ENCODE assay signal across 26 cellular contexts in genomic region chr20:44006126-44006525, GRCh38.
DNase-seq lines count a peak whose midpoint lies in the region; ATAC-seq, FAIRE-seq and TF ChIP-seq lines count a peak whose summit lies in the region.
"Had no signal": no experiment of that assay in that cellular context is flagged by ENCODE, and none has a peak within 500 bp of the region (broad histone marks: within the 10 kb centered on the region; RNA-seq: fewer than 3 reads in every experiment).

No MANE protein-coding gene starts in this region.

- H3K27ac ChIP-seq in HepG2 (ENCODE audit: extremely low read length, insufficient read depth, low read length) (no peak overlapping the region), right lobe of liver (no peak overlapping the region), endodermal cell (ENCODE audit: low read depth, low read length) (no peak overlapping the region), left ventricle myocardium inferior (replicated peaks) (no peak overlapping the region)
- H3K27ac ChIP-seq: A549; BLaER1 treated with 17β-estradiol and CSF1 and Interleukin-3, amounts not matched to agents 10 nM and 100 nM had no signal

- TF ChIP-seq EP300 in HepG2 (IDR thresholded peaks at IDR 0.05; ENCODE audit: low read depth in 2 of 2, low read length in 2 of 2) = no peak
- no peak for TF ChIP-seq EP300 in HepG2 (CRISPR knock-in tag; IDR thresholded peaks at IDR 0.05; ENCODE audit: borderline replicate concordance)

- no peaks in the 10 kb centered on the region for H4K20me1 ChIP-seq in HepG2 (ENCODE audit: insufficient read depth, low read length)

- TF ChIP-seq CTCF in HepG2 (CRISPR knock-in tag; IDR thresholded peaks at IDR 0.05) = no peak
- TF ChIP-seq CTCF in right lobe of liver (IDR thresholded peaks at IDR 0.05) = no peak
- no peak for TF ChIP-seq CTCF in endodermal cell (conservative IDR thresholded peaks at IDR 0.05)
- no peak for TF ChIP-seq CTCF in left ventricle myocardium inferior (IDR thresholded peaks at IDR 0.05; ENCODE audit: borderline replicate concordance)

- H2AFZ ChIP-seq in HepG2 (ENCODE audit: low read length) = no peak overlapping the region
- H2AFZ ChIP-seq: GM23338 had no signal

- H3K9me3 ChIP-seq in HepG2 (ENCODE audit: low read length) = no peaks in the 10 kb centered on the region
- no peaks in the 10 kb centered on the region for H3K9me3 ChIP-seq in right lobe of liver
- no peaks in the 10 kb centered on the region for H3K9me3 ChIP-seq in endodermal cell (ENCODE audit: control insufficient read depth, low read length)
- no peaks in the 10 kb centered on the region for H3K9me3 ChIP-seq in left ventricle myocardium inferior (replicated peaks)
- H3K9me3 ChIP-seq: A549; BE2C; BLaER1 treated with 17β-estradiol and CSF1 and Interleukin-3, amounts not matched to agents 10 nM and 100 nM had no signal

- H3K36me3 Mint-ChIP-seq in endodermal cell (ENCODE audit: low read depth) = no peaks in the 10 kb centered on the region
- no peaks in the 10 kb centered on the region for H3K36me3 Mint-ChIP-seq in activated T-cell treated with anti-CD3 and anti-CD28 coated beads, Interleukin-2, amount 50 U/mL, for 72 hours (ENCODE audit: insufficient read depth in 2 of 2)
- no peaks in the 10 kb centered on the region for H3K36me3 Mint-ChIP-seq in activated T-cell treated with anti-CD3 and anti-CD28 coated beads, Interleukin-2, amount 50 U/mL, for 4 hours (ENCODE audit: insufficient read depth)
- H3K36me3 Mint-ChIP-seq: CD14-positive monocyte; CD8-positive, alpha-beta memory T cell had no signal

- TF ChIP-seq POLR2A in HepG2 (IDR thresholded peaks at IDR 0.05; ENCODE audit: insufficient read depth in 1 of 2, low read depth in 2 of 2, low read length in 2 of 2) (no peak), right lobe of liver (IDR thresholded peaks at IDR 0.05) (no peak)

- intact Hi-C loops in HepG2 (cut with micrococcal nuclease; ENCODE audit: unreplicated experiment) = no loop called here
- intact Hi-C loops in right lobe of liver (cut with DNase I) = no loop called here
- intact Hi-C loops in left ventricle myocardium inferior (cut with micrococcal nuclease) = no loop called here

- WGBS in HepG2 (ENCODE audit: low lambda C conversion rate) = 22% methylated on average over 6 of the region's 6 CpGs
- WGBS in right lobe of liver (ENCODE audit: insufficient coverage, low coverage, low lambda C conversion rate, missing lambda C conversion rate) = 90% methylated on average over 2 of the region's 6 CpGs
- WGBS in endodermal cell (ENCODE audit: insufficient coverage in 1 of 2, insufficient read length in 1 of 2), 2 experiments = 100% methylated on average over 4 to 5 of the region's 6 CpGs

- H3K36me3 ChIP-seq in HepG2 (replicated peaks in 1 of 2; ENCODE audit: control insufficient read depth in 1 of 2, insufficient read depth in 2 of 2, low read length in 2 of 2) (no peaks in the 10 kb centered on the region), right lobe of liver (no peaks in the 10 kb centered on the region), endodermal cell (ENCODE audit: control insufficient read depth, insufficient read depth, low read length) (no peaks in the 10 kb centered on the region), left ventricle myocardium inferior (no peaks in the 10 kb centered on the region)
- H3K36me3 ChIP-seq: BE2C; BLaER1 treated with 17β-estradiol and CSF1 and Interleukin-3, amounts not matched to agents 10 nM and 100 nM had no signal

- no peak overlapping the region for H3K9ac ChIP-seq in HepG2 (ENCODE audit: insufficient read depth, low read depth, low read length)
- no peak overlapping the region for H3K9ac ChIP-seq in endodermal cell (ENCODE audit: extremely low read depth, low read length, poor library complexity, severe bottlenecking)
- H3K9ac ChIP-seq: BLaER1 treated with 17β-estradiol and CSF1 and Interleukin-3, amounts not matched to agents 10 nM and 100 nM had no signal

- DNase-seq in HepG2 (ENCODE audit: low spot score) (no peak), right lobe of liver (no peak), endodermal cell (peak; percentile 9), mesenteric fat pad (ENCODE audit: low spot score) (peak; percentile 75), left ventricle myocardium inferior (no peak)
- DNase-seq in activated T-cell treated with anti-CD3 and anti-CD28 coated beads, Interleukin-2, amount 50 U/mL, for 72 hours = no peak
- DNase-seq in activated T-cell treated with anti-CD3 and anti-CD28 coated beads, Interleukin-2, amount 50 U/mL, for 4 hours = no peak
- DNase-seq: 8988T; ACHN; AML-193; BE2C; CD4-positive, alpha-beta T cell; CD8-positive, alpha-beta memory T cell; DMS 273 treated with DMSO at 0.1 percent for 48 hours; DMS79; EL; GDM1; H9 had no signal

- CTCF ChIA-PET in HepG2 (lab: Yijun Ruan, JAX; ENCODE audit: low intra/inter-chr PET ratio, low total read pairs) = no interaction called here

- H3K4me3 ChIP-seq in HepG2 (replicated peaks in 1 of 3; ENCODE audit: insufficient read depth in 1 of 3, low read depth in 2 of 3, low read length in 3 of 3) = no peak overlapping the region
- H3K4me3 ChIP-seq in right lobe of liver = no peak overlapping the region
- H3K4me3 ChIP-seq in endodermal cell (ENCODE audit: low read length) = no peak overlapping the region
- no peak overlapping the region for H3K4me3 ChIP-seq in left ventricle myocardium inferior
- H3K4me3 ChIP-seq: A549; BLaER1 treated with 17β-estradiol and CSF1 and Interleukin-3, amounts not matched to agents 10 nM and 100 nM; GM12878; GM23338 had no signal

- H3K9me3 Mint-ChIP-seq in endodermal cell = no peaks in the 10 kb centered on the region
- no peaks in the 10 kb centered on the region for H3K9me3 Mint-ChIP-seq in activated T-cell treated with anti-CD3 and anti-CD28 coated beads, Interleukin-2, amount 50 U/mL, for 72 hours
- H3K9me3 Mint-ChIP-seq in activated T-cell treated with anti-CD3 and anti-CD28 coated beads, Interleukin-2, amount 50 U/mL, for 4 hours = no peaks in the 10 kb centered on the region
- H3K9me3 Mint-ChIP-seq: CD4-positive, alpha-beta T cell; CD8-positive, alpha-beta memory T cell; GM23338; H9 had no signal

- POLR2A ChIA-PET in HepG2 (lab: Yijun Ruan, JAX) = no interaction called here

- no peak overlapping the region for H3K4me2 ChIP-seq in HepG2 (ENCODE audit: low read depth, low read length)
- H3K4me2 ChIP-seq: A549; BLaER1 treated with 17β-estradiol and CSF1 and Interleukin-3, amounts not matched to agents 10 nM and 100 nM; GM23338 had no signal

- no peak overlapping the region for H3K4me3 Mint-ChIP-seq in endodermal cell
- H3K4me3 Mint-ChIP-seq in activated T-cell treated with anti-CD3 and anti-CD28 coated beads, Interleukin-2, amount 50 U/mL, for 72 hours = no peak overlapping the region
- no peak overlapping the region for H3K4me3 Mint-ChIP-seq in activated T-cell treated with anti-CD3 and anti-CD28 coated beads, Interleukin-2, amount 50 U/mL, for 4 hours
- H3K4me3 Mint-ChIP-seq: CD4-positive, alpha-beta T cell; CD8-positive, alpha-beta memory T cell; GM23338; H9 had no signal

- H3K4me1 ChIP-seq in HepG2 (ENCODE audit: insufficient read depth, low read length) (no peaks in the 10 kb centered on the region), right lobe of liver (no peaks in the 10 kb centered on the region), endodermal cell (ENCODE audit: control insufficient read depth, insufficient read depth, low read length) (no peaks in the 10 kb centered on the region), left ventricle myocardium inferior (peaks cover 9% of the 10 kb centered on the region)

- H3K79me2 ChIP-seq in HepG2 (ENCODE audit: insufficient read depth, low read length) = no peaks in the 10 kb centered on the region

- in situ Hi-C loops in HepG2 (cut with HindIII; ENCODE audit: extremely low pct_ligation_motif_present, low pct_unique_long_range_greater_than_20kb) = no loop called here

- ATAC-seq in HepG2 (no peak), right lobe of liver (no peak)
- no peak for ATAC-seq in activated T-cell treated with anti-CD3 and anti-CD28 coated beads, Interleukin-2, amount 50 U/mL, for 72 hours (replicated peaks in 1 of 2)
- no peak for ATAC-seq in activated T-cell treated with anti-CD3 and anti-CD28 coated beads, Interleukin-2, amount 50 U/mL, for 4 hours
- ATAC-seq: A549, GM12878, HCT116 had no signal

- BruUV-seq in HepG2 (replicated peaks; lab: Mats Ljungman, UMichigan) = no TSS peak

- H3K27me3 Mint-ChIP-seq in endodermal cell (ENCODE audit: insufficient read depth) = no peaks in the 10 kb centered on the region
- peaks cover 28% of the 10 kb centered on the region for H3K27me3 Mint-ChIP-seq in activated T-cell treated with anti-CD3 and anti-CD28 coated beads, Interleukin-2, amount 50 U/mL, for 72 hours (ENCODE audit: low read depth)
- peaks cover 12% of the 10 kb centered on the region for H3K27me3 Mint-ChIP-seq in activated T-cell treated with anti-CD3 and anti-CD28 coated beads, Interleukin-2, amount 50 U/mL, for 4 hours (ENCODE audit: low read depth)
- H3K27me3 Mint-ChIP-seq: CD4-positive, alpha-beta T cell had no signal

- no peak for TF ChIP-seq RAD21 in HepG2 (CRISPR knock-in tag; IDR thresholded peaks at IDR 0.05)

- H3K27ac Mint-ChIP-seq in endodermal cell = no peak overlapping the region
- H3K27ac Mint-ChIP-seq in activated T-cell treated with anti-CD3 and anti-CD28 coated beads, Interleukin-2, amount 50 U/mL, for 72 hours = no peak overlapping the region
- H3K27ac Mint-ChIP-seq: CD14-positive monocyte; CD4-positive, alpha-beta T cell; CD8-positive, alpha-beta memory T cell; GM23338; H9 had no signal

- H3K27me3 ChIP-seq in HepG2 (ENCODE audit: control insufficient read depth in 1 of 2, insufficient read depth in 2 of 2, low read length in 2 of 2) = peaks cover 2 to 8% of the 10 kb centered on the region in 2 experiments; a peak in 3 of 5 replicates
- H3K27me3 ChIP-seq in right lobe of liver = no peaks in the 10 kb centered on the region
- no peaks in the 10 kb centered on the region for H3K27me3 ChIP-seq in endodermal cell (ENCODE audit: control insufficient read depth, insufficient read depth, low read length, poor library complexity, severe bottlenecking)
- H3K27me3 ChIP-seq in left ventricle myocardium inferior (ENCODE audit: low read depth) = no peaks in the 10 kb centered on the region
- H3K27me3 ChIP-seq: BE2C; BLaER1 treated with 17β-estradiol and CSF1 and Interleukin-3, amounts not matched to agents 10 nM and 100 nM had no signal

- peaks cover 2% of the 10 kb centered on the region for H3K4me1 Mint-ChIP-seq in endodermal cell
- peaks cover 39% of the 10 kb centered on the region for H3K4me1 Mint-ChIP-seq in activated T-cell treated with anti-CD3 and anti-CD28 coated beads, Interleukin-2, amount 50 U/mL, for 72 hours (ENCODE audit: low read depth)
- peaks cover 6% of the 10 kb centered on the region for H3K4me1 Mint-ChIP-seq in activated T-cell treated with anti-CD3 and anti-CD28 coated beads, Interleukin-2, amount 50 U/mL, for 4 hours (ENCODE audit: low read depth)
- H3K4me1 Mint-ChIP-seq: GM23338, H9 had no signal

- FAIRE-seq in HepG2 (lab: Jason Lieb, UNC) = no peak
- FAIRE-seq: A549, D721Med, GM12878, GM19239 had no signal

TF ChIP-seq in HepG2, 621 proteins besides CTCF, POLR2A, EP300 and RAD21:
- TF ChIP-seq NR1H2 (CRISPR knock-in tag; IDR thresholded peaks at IDR 0.05; ENCODE audit: borderline replicate concordance, low read depth) = 0 out of 2 replicates have a peak, but pooled peaks have one; percentile 36
- no peak for TF ChIP-seq ZFP37 (CRISPR knock-in tag; IDR thresholded peaks at IDR 0.05; ENCODE audit: borderline replicate concordance)
- no peak for TF ChIP-seq ZNF598 (CRISPR knock-in tag; IDR thresholded peaks at IDR 0.05; ENCODE audit: borderline replicate concordance)

Comparison
In these comparisons a context has a peak if more than half of its experiments do, and no peak if none do; other contexts are left out.
1. DNase-seq: peak in endodermal cell (single experiment) and mesenteric fat pad (single experiment); none in HepG2 (single experiment), right lobe of liver (0 of 3), left ventricle myocardium inferior (single experiment), activated T-cell treated with anti-CD3 and anti-CD28 coated beads, Interleukin-2, amount 50 U/mL, for 72 hours (0 of 2) and activated T-cell treated with anti-CD3 and anti-CD28 coated beads, Interleukin-2, amount 50 U/mL, for 4 hours (single experiment).